In genomic region chr1:147238053-147238902, GRCh38 we compare ENCODE assay signal across 21 cellular contexts. TPM values are rescaled to one million over a fixed set of nuclear protein-coding genes. Genes with fewer than 3 reads are reported as not detected.
DNase-seq lines count a peak whose midpoint lies in the region; TF ChIP-seq lines count a peak whose summit lies in the region.
"Had no signal": no experiment of that assay in that cellular context is flagged by ENCODE, and none has a peak within 500 bp of the region (broad histone marks: within the 10 kb centered on the region; RNA-seq: fewer than 3 reads in every experiment).

No MANE protein-coding gene starts in this region.

- no peaks in the 10 kb centered on the region for H3K9me2 ChIP-seq in Karpas-422 (replicated peaks; ENCODE audit: insufficient read depth, low read length)

- no peak overlapping the region for H2AFZ ChIP-seq in Karpas-422 (ENCODE audit: low read length)

- H3K36me3 ChIP-seq in colonic mucosa: no peaks in the 10 kb centered on the region
- H3K36me3 ChIP-seq in muscle layer of duodenum (ENCODE audit: control insufficient read depth in 1 of 2, insufficient read depth in 2 of 2, low read length in 2 of 2): no peaks in the 10 kb centered on the region
- H3K36me3 ChIP-seq in Karpas-422 (ENCODE audit: insufficient read depth, low read length): no peaks in the 10 kb centered on the region
- H3K36me3 ChIP-seq: tibial nerve had no signal

- TF ChIP-seq CTCF in LNCaP clone FGC (IDR thresholded peaks at IDR 0.05; ENCODE audit: control insufficient read depth, extremely low read depth, insufficient read depth) (no peak), colonic mucosa (IDR thresholded peaks at IDR 0.05) (no peak)

- H3K79me2 ChIP-seq in Karpas-422 (ENCODE audit: low read length): peaks cover 3% of the 10 kb centered on the region

- H3K4me3 ChIP-seq in LNCaP clone FGC (ENCODE audit: low read depth, low read length) (no peak overlapping the region), colonic mucosa (no peak overlapping the region), muscle layer of duodenum (ENCODE audit: low read depth in 1 of 2, low read length in 2 of 2) (no peak overlapping the region), Karpas-422 (ENCODE audit: low read length) (no peak overlapping the region)
- H3K4me3 ChIP-seq: tibial nerve had no signal

- H3K4me1 ChIP-seq in colonic mucosa (peaks cover 3% of the 10 kb centered on the region), muscle layer of duodenum (ENCODE audit: control insufficient read depth in 1 of 2, insufficient read depth in 2 of 2, low read length in 2 of 2) (no peaks in the 10 kb centered on the region), Karpas-422 (ENCODE audit: low read length) (peaks cover 9% of the 10 kb centered on the region)

- DNase-seq in DMS153 treated with DMSO at 0.1 percent for 48 hours (lab: John Stamatoyannopoulos, UW; ENCODE audit: unreplicated experiment) (peak; percentile 18), LNCaP clone FGC (ENCODE audit: low read depth) (peak; percentile 78), colonic mucosa (no peak), mesenteric fat pad (ENCODE audit: low spot score) (no peak), NCI-H1694 (lab: John Stamatoyannopoulos, UW) (no peak), GM03348 (ENCODE audit: low spot score) (no peak), Karpas-422 (no peak)
- DNase-seq: activated CD4-positive, alpha-beta T cell treated with anti-CD3 and anti-CD28 coated beads, Interleukin-2, amount 50 U/mL, for 4 hours; activated gamma-delta T cell treated with Interleukin-2 at 50 U/mL for 16 hours; amygdala; central memory CD4-positive, alpha-beta T cell; EL; NCI-H1417; NCI-H2227 treated with DMSO at 0.1 percent for 48 hours; occipital lobe; Right ventricle myocardium superior; stimulated activated CD4-positive, alpha-beta T cell treated with anti-CD3 and anti-CD28 coated beads, Interleukin-1b, Interleukin-23, amount 100 ng/mL, for 48 hours; stimulated activated naive CD4-positive, alpha-beta T cell treated with Interleukin-2 at 50 U/mL for 16 hours; T-cell had no signal

- no peaks in the 10 kb centered on the region for H3K9me3 ChIP-seq in colonic mucosa
- no peaks in the 10 kb centered on the region for H3K9me3 ChIP-seq in muscle layer of duodenum (ENCODE audit: control insufficient read depth in 1 of 2, low read length in 2 of 2)
- H3K9me3 ChIP-seq in Karpas-422 (ENCODE audit: low read length): no peaks in the 10 kb centered on the region
- H3K9me3 ChIP-seq: tibial nerve had no signal

- intact Hi-C loops in colonic mucosa (cut with DNase I): no loop called here

- no peaks in the 10 kb centered on the region for H4K20me1 ChIP-seq in Karpas-422 (ENCODE audit: insufficient read depth, low read depth, low read length)

- no peaks in the 10 kb centered on the region for H3K27me3 ChIP-seq in colonic mucosa
- H3K27me3 ChIP-seq in muscle layer of duodenum (ENCODE audit: low read depth, low read length): no peaks in the 10 kb centered on the region
- H3K27me3 ChIP-seq in Karpas-422 (ENCODE audit: low read length): no peaks in the 10 kb centered on the region
- H3K27me3 ChIP-seq: tibial nerve had no signal

- H3K4me2 ChIP-seq in Karpas-422 (ENCODE audit: low read depth, low read length, poor library complexity, severe bottlenecking): no peak overlapping the region

- H3K9ac ChIP-seq in colonic mucosa (ENCODE audit: low read depth in 2 of 2, low read length in 2 of 2) (peak overlapping the region in 1 of 2 donors; percentile 57), Karpas-422 (ENCODE audit: low read length) (no peak overlapping the region)

- H3K27ac ChIP-seq in colonic mucosa (peak overlapping the region; percentile 81), muscle layer of duodenum (ENCODE audit: low read length) (peak overlapping the region; percentile 51), Karpas-422 (ENCODE audit: low read length) (no peak overlapping the region)

RNA-seq across cellular contexts. Expression of gene CHD1L, which starts 4.2 kb away (rescaled TPM):
- 10 to 100 TPM; 34.7 to 40.7 TPM for total RNA-seq in colonic mucosa
- total RNA-seq in mesenteric fat pad: 30.0 TPM
- total RNA-seq in Karpas-422 (2014; rRNA removed; shearing (Covaris generic); ENCODE audit: low replicate concordance): 40.1 and 56.6 TPM in 2 replicates

RNA-seq across cellular contexts. Expression of gene FMO5, which starts 13.1 kb away (rescaled TPM):
- 10 to 100 TPM; 22.9 to 65.6 TPM for total RNA-seq in colonic mucosa
- 2.5 TPM for total RNA-seq in mesenteric fat pad
- not detected in 2 replicates for total RNA-seq in Karpas-422 (2014; rRNA removed; shearing (Covaris generic); ENCODE audit: low replicate concordance)

Comparison
In these comparisons a context has a peak if more than half of its experiments do, and no peak if none do; other contexts are left out.
1. DNase-seq: peak in DMS153 treated with DMSO at 0.1 percent for 48 hours (single experiment) and LNCaP clone FGC (single experiment); none in colonic mucosa (single experiment), mesenteric fat pad (single experiment), NCI-H1694 (single experiment), GM03348 (single experiment) and Karpas-422 (single experiment).